11 cellular contexts compared by ENCODE assay signal in genomic region chr2:113502213-113503093, GRCh38. TPM values are rescaled to one million over a fixed set of nuclear protein-coding genes. Genes with fewer than 3 reads are reported as not detected.
DNase-seq lines count a peak whose midpoint lies in the region; ATAC-seq and TF ChIP-seq lines count a peak whose summit lies in the region.
"Not testable (repeated sequence)": the region's sequence is repeated elsewhere in the genome, so short reads cannot be mapped to it uniquely, and the experiment has no call there.
"Had no signal": no experiment of that assay in that cellular context is flagged by ENCODE, and none has a peak within 500 bp of the region (broad histone marks: within the 10 kb centered on the region; RNA-seq: fewer than 3 reads in every experiment).

No MANE protein-coding gene starts in this region.

- not testable (repeated sequence) for H2AFZ ChIP-seq in ACC112 (ENCODE audit: low read length, unreplicated experiment)

- peak overlapping the region; percentile 76 for H3K4me3 Mint-ChIP-seq in activated naive CD8-positive, alpha-beta T cell treated with anti-CD3 and anti-CD28 coated beads for 36 hours

- not testable (repeated sequence) for DNase-seq in RWPE2 (ENCODE audit: low spot score); activated naive CD8-positive, alpha-beta T cell treated with anti-CD3 and anti-CD28 coated beads for 36 hours; fibroblast of villous mesenchyme (ENCODE audit: low read depth); lung (ENCODE audit: low spot score); skeletal muscle cell (ENCODE audit: low read depth)

- H3K9me3 ChIP-seq in RWPE2 (ENCODE audit: severe bottlenecking); lung (ENCODE audit: control insufficient read depth in 2 of 2, insufficient read depth in 1 of 2, low read length in 1 of 2): not testable (repeated sequence)

- not testable (repeated sequence) for H3K36me3 Mint-ChIP-seq in activated naive CD8-positive, alpha-beta T cell treated with anti-CD3 and anti-CD28 coated beads for 36 hours

- not testable (repeated sequence) for H3K4me1 ChIP-seq in ACC112 (ENCODE audit: control insufficient read depth, insufficient read depth, low read length, unreplicated experiment); RWPE2 (ENCODE audit: insufficient read depth, poor library complexity, severe bottlenecking)
- H3K4me1 ChIP-seq in lung (ENCODE audit: control insufficient read depth in 2 of 2, insufficient read depth in 2 of 2, low read length in 2 of 2) = peaks cover 0 to 12% of the 10 kb centered on the region in 2 donors

- H3K36me3 ChIP-seq in ACC112 (ENCODE audit: insufficient read depth, low read length); RWPE2 (ENCODE audit: low read depth); lung (ENCODE audit: control insufficient read depth in 2 of 2, insufficient read depth in 2 of 2, low read length in 2 of 2): not testable (repeated sequence)

- peaks cover 49% of the 10 kb centered on the region for H3K27me3 Mint-ChIP-seq in activated naive CD8-positive, alpha-beta T cell treated with anti-CD3 and anti-CD28 coated beads for 36 hours

- not testable (repeated sequence) for H3K9me3 Mint-ChIP-seq in activated naive CD8-positive, alpha-beta T cell treated with anti-CD3 and anti-CD28 coated beads for 36 hours

- not testable (repeated sequence) for TF ChIP-seq CTCF in RWPE2 (IDR thresholded peaks at IDR 0.05; ENCODE audit: poor library complexity, severe bottlenecking); fibroblast of villous mesenchyme (IDR thresholded peaks at IDR 0.05; ENCODE audit: insufficient read depth, low read depth, low read length); lung (IDR thresholded peaks at IDR 0.05; ENCODE audit: control extremely low read depth, extremely low read depth)

- peak; percentile 13 for ATAC-seq in GM18907 (IDR thresholded peaks at IDR 0.05; ENCODE audit: unreplicated experiment)
- peak; percentile 32 for ATAC-seq in HG02870 (IDR thresholded peaks at IDR 0.05; ENCODE audit: unreplicated experiment)
- peak; percentile 28 for ATAC-seq in RWPE2 (ENCODE audit: low read depth)
- ATAC-seq in lung (ENCODE audit: insufficient read depth, low FRiP score) = peak; percentile 32

- H3K4me3 ChIP-seq in ACC112 (ENCODE audit: low read depth, low read length) (peak overlapping the region; percentile 58), RWPE2 (ENCODE audit: severe bottlenecking) (peak overlapping the region; percentile 8), fibroblast of villous mesenchyme (ENCODE audit: low read depth, low read length) (peak overlapping the region; percentile 47), lung (peak overlapping the region; percentile 19), skeletal muscle cell (ENCODE audit: low read depth, low read length) (peak overlapping the region; percentile 42)

- not testable (repeated sequence) for H3K27ac ChIP-seq in ACC112 (ENCODE audit: low read depth, low read length); RWPE2 (ENCODE audit: poor library complexity, severe bottlenecking); lung (ENCODE audit: low read depth in 1 of 2, low read length in 1 of 2)

- H3K27ac Mint-ChIP-seq in activated naive CD8-positive, alpha-beta T cell treated with anti-CD3 and anti-CD28 coated beads for 36 hours = not testable (repeated sequence)

- H3K4me1 Mint-ChIP-seq in activated naive CD8-positive, alpha-beta T cell treated with anti-CD3 and anti-CD28 coated beads for 36 hours = peaks cover 13% of the 10 kb centered on the region

- H3K27me3 ChIP-seq in ACC112 (ENCODE audit: insufficient read depth, low read length) = peaks cover 40% of the 10 kb centered on the region
- peaks cover 43% of the 10 kb centered on the region for H3K27me3 ChIP-seq in RWPE2 (ENCODE audit: insufficient read depth, poor library complexity, severe bottlenecking)
- H3K27me3 ChIP-seq in lung (ENCODE audit: control insufficient read depth, insufficient read depth) = not testable (repeated sequence)

- 6 to 8% methylated on average over 21 to 73 of the region's 73 CpGs for WGBS in lung, 2 donors

- not testable (repeated sequence) for H3K79me2 ChIP-seq in ACC112 (ENCODE audit: control insufficient read depth, insufficient read depth, low read length, unreplicated experiment)

RNA-seq across cellular contexts. Expression of gene FOXD4L1, which starts 4.0 kb away (rescaled TPM):
- under 1 TPM; 0.16 to 0.18 TPM for total RNA-seq in activated naive CD8-positive, alpha-beta T cell treated with anti-CD3 and anti-CD28 coated beads for 36 hours
- total RNA-seq in fibroblast of villous mesenchyme = under 0.01 TPM in 1 of 2 replicates, not detected in the other
- under 1 TPM in 1 of 2 donors, not detected in 1; 0.34 TPM for total RNA-seq in lung
- polyA plus RNA-seq in lung = under 1 TPM; 0.03 to 0.28 TPM
- total RNA-seq: A172, G401, kidney epithelial cell had no signal

Comparison
In these comparisons a context has a peak if more than half of its experiments do, and no peak if none do; other contexts are left out.
1. H3K4me3 ChIP-seq: peak in every context shown above with its lines; median percentile 58 in ACC112; 47 in fibroblast of villous mesenchyme; 42 in skeletal muscle cell; 19 in lung; 8 in RWPE2.